21 cellular contexts compared by ENCODE assay signal in the genomic region with DNA sequence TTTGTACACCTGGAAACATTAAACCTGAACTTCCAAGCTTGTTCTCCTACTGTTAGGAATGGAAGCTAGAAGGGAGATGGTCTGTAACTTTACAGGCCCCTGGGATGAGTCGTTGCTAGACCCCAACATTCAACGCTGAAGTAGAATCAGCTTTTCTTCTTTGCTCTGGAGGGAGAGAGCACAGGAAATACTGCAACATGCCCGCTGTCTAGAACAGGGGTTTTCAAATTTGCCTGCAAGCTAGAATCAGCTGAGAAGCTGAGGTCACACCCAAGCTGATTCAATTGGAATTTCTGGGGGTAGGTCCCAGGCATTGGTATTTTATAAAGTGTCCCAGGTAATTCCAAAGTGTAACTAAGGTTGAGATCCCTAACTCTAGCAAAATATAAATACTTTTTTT.
"Had no signal": no experiment of that assay in that cellular context is flagged by ENCODE, and none has a peak within 500 bp of the region (broad histone marks: within the 10 kb centered on the region; RNA-seq: fewer than 3 reads in every experiment).

No MANE protein-coding gene starts in this region.

- H3K4me3 Mint-ChIP-seq: immature natural killer cell; natural killer cell treated with Interleukin-12 subunit alpha and Interleukin-12 subunit beta and Interleukin-15 and Interleukin-18, amount 100 ng/mL, for 72 hours; stimulated activated effector memory CD8-positive, alpha-beta T cell treated with anti-CD3 and anti-CD28 coated beads, Interleukin-12 subunit alpha, Interleukin-12 subunit beta, amount 100 ng/mL, for 72 hours had no signal

- ATAC-seq: left cardiac atrium; natural killer cell treated with Interleukin-12 subunit alpha and Interleukin-12 subunit beta and Interleukin-15 and Interleukin-18, amount 100 ng/mL, for 72 hours; right lobe of liver; stimulated activated effector memory CD8-positive, alpha-beta T cell treated with anti-CD3 and anti-CD28 coated beads, Interleukin-12 subunit alpha, Interleukin-12 subunit beta, amount 100 ng/mL, for 72 hours; stimulated activated naive CD8-positive, alpha-beta T cell treated with anti-CD3 and anti-CD28 coated beads, Interleukin-15, Interleukin-2, amounts not matched to agents 100 U/mL and 50 U/mL, for 24 hours had no signal

- H3K79me2 ChIP-seq: parathyroid adenoma had no signal

- H3K9me3 ChIP-seq: esophagus squamous epithelium, left ventricle myocardium inferior, prostate gland, right lobe of liver, suprapubic skin, tibial artery, upper lobe of left lung, uterus had no signal

- H3K9ac ChIP-seq: parathyroid adenoma had no signal

- DNase-seq: effector memory CD4-positive, alpha-beta T cell; esophagus squamous epithelium; foreskin fibroblast; immature natural killer cell; kidney; left cardiac atrium; left ventricle myocardium inferior; occipital lobe; right lobe of liver; stimulated activated CD4-positive, alpha-beta T cell treated with anti-CD3 and anti-CD28 coated beads, Interleukin-4, amount 100 ng/mL, for 1 hour; stimulated activated CD8-positive, alpha-beta memory T cell treated with anti-CD3 and anti-CD28 coated beads, Interleukin-4, amount 100 ng/mL, for 48 hours; stimulated activated naive CD8-positive, alpha-beta T cell treated with anti-CD3 and anti-CD28 coated beads, Interleukin-15, Interleukin-2, amounts not matched to agents 100 U/mL and 50 U/mL, for 24 hours; tibial artery; upper lobe of left lung; uterus had no signal

- H3K4me1 Mint-ChIP-seq: immature natural killer cell; stimulated activated effector memory CD8-positive, alpha-beta T cell treated with anti-CD3 and anti-CD28 coated beads, Interleukin-12 subunit alpha, Interleukin-12 subunit beta, amount 100 ng/mL, for 72 hours had no signal

- H3K9me3 Mint-ChIP-seq: immature natural killer cell; natural killer cell treated with Interleukin-12 subunit alpha and Interleukin-12 subunit beta and Interleukin-15 and Interleukin-18, amount 100 ng/mL, for 72 hours; stimulated activated effector memory CD8-positive, alpha-beta T cell treated with anti-CD3 and anti-CD28 coated beads, Interleukin-12 subunit alpha, Interleukin-12 subunit beta, amount 100 ng/mL, for 72 hours had no signal

- H2AFZ ChIP-seq: parathyroid adenoma had no signal

- H3K27ac Mint-ChIP-seq: immature natural killer cell; natural killer cell treated with Interleukin-12 subunit alpha and Interleukin-12 subunit beta and Interleukin-15 and Interleukin-18, amount 100 ng/mL, for 72 hours; stimulated activated effector memory CD8-positive, alpha-beta T cell treated with anti-CD3 and anti-CD28 coated beads, Interleukin-12 subunit alpha, Interleukin-12 subunit beta, amount 100 ng/mL, for 72 hours had no signal

- H3K27ac ChIP-seq: esophagus squamous epithelium, left ventricle myocardium inferior, parathyroid adenoma, prostate gland, right lobe of liver, suprapubic skin, tibial artery, upper lobe of left lung, uterus had no signal

- H3K4me1 ChIP-seq: parathyroid adenoma, prostate gland, right lobe of liver, suprapubic skin, uterus had no signal

- H3K27me3 ChIP-seq: right lobe of liver, suprapubic skin, tibial artery, upper lobe of left lung, uterus had no signal

- H3K4me3 ChIP-seq: esophagus squamous epithelium, left ventricle myocardium inferior, lung, prostate gland, right lobe of liver, suprapubic skin, tibial artery, upper lobe of left lung, uterus had no signal

- H3K36me3 Mint-ChIP-seq: immature natural killer cell; natural killer cell treated with Interleukin-12 subunit alpha and Interleukin-12 subunit beta and Interleukin-15 and Interleukin-18, amount 100 ng/mL, for 72 hours; stimulated activated effector memory CD8-positive, alpha-beta T cell treated with anti-CD3 and anti-CD28 coated beads, Interleukin-12 subunit alpha, Interleukin-12 subunit beta, amount 100 ng/mL, for 72 hours had no signal

- H3K36me3 ChIP-seq: esophagus squamous epithelium, left ventricle myocardium inferior, prostate gland, right lobe of liver, suprapubic skin, upper lobe of left lung, uterus had no signal
